ENCODE assay signal across 1 cellular context in genomic region chr2:172434821-172435607, GRCh38.
A peak's percentile ranks its signal among the peaks of the same experiment; 100 is the strongest.
TF ChIP-seq lines count a peak whose summit lies in the region.

No MANE protein-coding gene starts in this region.

TF ChIP-seq in GM23338, 12 proteins besides CTCF, POLR2A, EP300 and RAD21 (continued from another document):
- TF ChIP-seq ZNF462 (CRISPR knock-in tag; IDR thresholded peaks at IDR 0.05), result peak; percentile 80
- TF ChIP-seq, protein P1, sequence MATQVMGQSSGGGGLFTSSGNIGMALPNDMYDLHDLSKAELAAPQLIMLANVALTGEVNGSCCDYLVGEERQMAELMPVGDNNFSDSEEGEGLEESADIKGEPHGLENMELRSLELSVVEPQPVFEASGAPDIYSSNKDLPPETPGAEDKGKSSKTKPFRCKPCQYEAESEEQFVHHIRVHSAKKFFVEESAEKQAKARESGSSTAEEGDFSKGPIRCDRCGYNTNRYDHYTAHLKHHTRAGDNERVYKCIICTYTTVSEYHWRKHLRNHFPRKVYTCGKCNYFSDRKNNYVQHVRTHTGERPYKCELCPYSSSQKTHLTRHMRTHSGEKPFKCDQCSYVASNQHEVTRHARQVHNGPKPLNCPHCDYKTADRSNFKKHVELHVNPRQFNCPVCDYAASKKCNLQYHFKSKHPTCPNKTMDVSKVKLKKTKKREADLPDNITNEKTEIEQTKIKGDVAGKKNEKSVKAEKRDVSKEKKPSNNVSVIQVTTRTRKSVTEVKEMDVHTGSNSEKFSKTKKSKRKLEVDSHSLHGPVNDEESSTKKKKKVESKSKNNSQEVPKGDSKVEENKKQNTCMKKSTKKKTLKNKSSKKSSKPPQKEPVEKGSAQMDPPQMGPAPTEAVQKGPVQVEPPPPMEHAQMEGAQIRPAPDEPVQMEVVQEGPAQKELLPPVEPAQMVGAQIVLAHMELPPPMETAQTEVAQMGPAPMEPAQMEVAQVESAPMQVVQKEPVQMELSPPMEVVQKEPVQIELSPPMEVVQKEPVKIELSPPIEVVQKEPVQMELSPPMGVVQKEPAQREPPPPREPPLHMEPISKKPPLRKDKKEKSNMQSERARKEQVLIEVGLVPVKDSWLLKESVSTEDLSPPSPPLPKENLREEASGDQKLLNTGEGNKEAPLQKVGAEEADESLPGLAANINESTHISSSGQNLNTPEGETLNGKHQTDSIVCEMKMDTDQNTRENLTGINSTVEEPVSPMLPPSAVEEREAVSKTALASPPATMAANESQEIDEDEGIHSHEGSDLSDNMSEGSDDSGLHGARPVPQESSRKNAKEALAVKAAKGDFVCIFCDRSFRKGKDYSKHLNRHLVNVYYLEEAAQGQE (IDR thresholded peaks at IDR 0.05; ENCODE audit: unreplicated experiment), result no peak
TF ChIP-seq in GM23338: peak in this region for 1.
